ENCODE assay signal across 14 cellular contexts in the genomic region with DNA sequence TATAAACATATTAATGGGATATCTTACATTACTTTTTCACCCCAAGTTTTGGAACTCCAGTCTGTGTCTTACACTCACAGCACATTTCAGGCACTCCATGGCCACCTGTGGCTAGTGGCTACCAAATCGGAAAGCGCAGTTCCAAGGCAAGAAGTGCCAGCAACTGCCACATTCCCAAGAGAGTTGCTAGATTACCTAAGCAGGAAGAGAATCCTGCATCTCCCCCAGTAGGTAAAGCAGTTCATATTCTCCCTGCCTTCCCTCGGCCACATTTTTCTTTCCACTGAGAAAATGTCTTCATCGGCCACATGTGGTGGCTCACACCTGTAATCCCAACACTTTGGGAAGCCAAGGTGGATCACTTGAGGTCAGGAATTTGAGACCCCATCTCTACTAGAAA.
"Had no signal": no experiment of that assay in that cellular context is flagged by ENCODE, and none has a peak within 500 bp of the region (broad histone marks: within the 10 kb centered on the region; RNA-seq: fewer than 3 reads in every experiment).

No MANE protein-coding gene starts in this region.

- H3K4me3 Mint-ChIP-seq: activated naive CD8-positive, alpha-beta T cell; natural killer cell treated with Interleukin-12 subunit alpha and Interleukin-12 subunit beta and Interleukin-15 and Interleukin-18, amount 100 ng/mL, for 72 hours; stimulated activated naive B cell treated with anti-CD40 and anti-IgM and Interleukin-4, amounts not matched to agents 10 μg/mL and 1 μg/mL and 100 μg/mL, for 72 hours had no signal

- DNase-seq: activated CD4-positive, alpha-beta T cell treated with anti-CD3 and anti-CD28 coated beads for 1 hour; activated CD8-positive, alpha-beta memory T cell treated with anti-CD3 and anti-CD28 coated beads for 24 hours; activated CD8-positive, alpha-beta memory T cell treated with anti-CD3 and anti-CD28 coated beads, Interleukin-2, amount 50 U/mL, for 48 hours; central memory CD4-positive, alpha-beta T cell; colonic mucosa; heart left ventricle; sigmoid colon; stimulated activated naive B cell treated with anti-CD40 and anti-IgM and Interleukin-4, amounts not matched to agents 10 μg/mL and 1 μg/mL and 100 μg/mL, for 72 hours; T-helper 2 cell had no signal

- H3K27ac Mint-ChIP-seq: activated naive CD8-positive, alpha-beta T cell; natural killer cell treated with Interleukin-12 subunit alpha and Interleukin-12 subunit beta and Interleukin-15 and Interleukin-18, amount 100 ng/mL, for 72 hours; stimulated activated naive B cell treated with anti-CD40 and anti-IgM and Interleukin-4, amounts not matched to agents 10 μg/mL and 1 μg/mL and 100 μg/mL, for 72 hours had no signal

- H3K9me3 Mint-ChIP-seq: natural killer cell treated with Interleukin-12 subunit alpha and Interleukin-12 subunit beta and Interleukin-15 and Interleukin-18, amount 100 ng/mL, for 72 hours; stimulated activated naive B cell treated with anti-CD40 and anti-IgM and Interleukin-4, amounts not matched to agents 10 μg/mL and 1 μg/mL and 100 μg/mL, for 72 hours had no signal

- H3K27ac ChIP-seq: colonic mucosa, gastroesophageal sphincter, heart left ventricle, neutrophil, sigmoid colon, VCaP had no signal

- H3K4me1 ChIP-seq: colonic mucosa, gastroesophageal sphincter, heart left ventricle, sigmoid colon had no signal

- H3K27me3 ChIP-seq: colonic mucosa, heart left ventricle, neutrophil, sigmoid colon had no signal

- H3K36me3 ChIP-seq: colonic mucosa, gastroesophageal sphincter, heart left ventricle, neutrophil, sigmoid colon had no signal

- H3K36me3 Mint-ChIP-seq: activated naive CD8-positive, alpha-beta T cell; natural killer cell treated with Interleukin-12 subunit alpha and Interleukin-12 subunit beta and Interleukin-15 and Interleukin-18, amount 100 ng/mL, for 72 hours; stimulated activated naive B cell treated with anti-CD40 and anti-IgM and Interleukin-4, amounts not matched to agents 10 μg/mL and 1 μg/mL and 100 μg/mL, for 72 hours had no signal

- H3K4me3 ChIP-seq: colonic mucosa, gastroesophageal sphincter, heart left ventricle, sigmoid colon had no signal

- H3K9me3 ChIP-seq: colonic mucosa, gastroesophageal sphincter, heart left ventricle, neutrophil, sigmoid colon had no signal

- H3K27me3 Mint-ChIP-seq: activated naive CD8-positive, alpha-beta T cell; natural killer cell treated with Interleukin-12 subunit alpha and Interleukin-12 subunit beta and Interleukin-15 and Interleukin-18, amount 100 ng/mL, for 72 hours; stimulated activated naive B cell treated with anti-CD40 and anti-IgM and Interleukin-4, amounts not matched to agents 10 μg/mL and 1 μg/mL and 100 μg/mL, for 72 hours had no signal
